In genomic region chr5:143898381-143898780, GRCh38 we compare ENCODE assay signal across 1 cellular context.
TF ChIP-seq lines count a peak whose summit lies in the region.

No MANE protein-coding gene starts in this region.

TF ChIP-seq in GM23338, 12 proteins besides CTCF, POLR2A, EP300 and RAD21 (continued from another document):
- TF ChIP-seq REST (IDR thresholded peaks at IDR 0.05; ENCODE audit: unreplicated experiment) (no peak), JUNB (IDR thresholded peaks at IDR 0.05; ENCODE audit: unreplicated experiment) (no peak), STAT1 (IDR thresholded peaks at IDR 0.05; ENCODE audit: unreplicated experiment) (no peak), EZH2 (IDR thresholded peaks at IDR 0.05; ENCODE audit: low read depth, unreplicated experiment) (no peak), POLR2AphosphoS5 (IDR thresholded peaks at IDR 0.05; ENCODE audit: low read depth) (no peak), CREB1 (CRISPR knock-in tag; IDR thresholded peaks at IDR 0.05; ENCODE audit: low read depth) (no peak), ZNF462 (CRISPR knock-in tag; IDR thresholded peaks at IDR 0.05) (no peak), ETS1 (IDR thresholded peaks at IDR 0.05) (no peak), NANOG (IDR thresholded peaks at IDR 0.05; ENCODE audit: borderline replicate concordance) (no peak)
